Comparison of ENCODE assay signal across 1 cellular context in genomic region chr11:65859134-65859811, GRCh38.
A peak's percentile ranks its signal among the peaks of the same experiment; 100 is the strongest.
TF ChIP-seq lines count a peak whose summit lies in the region.

No MANE protein-coding gene starts in this region.

TF ChIP-seq in HepG2, 621 proteins besides CTCF, POLR2A, EP300 and RAD21 (continued from another document and continues in another):
- 0 out of 2 replicates have a peak, but pooled peaks have one; percentile 81 for TF ChIP-seq MAZ (IDR thresholded peaks at IDR 0.05; ENCODE audit: borderline replicate concordance, low read depth, low read length)
- peak; percentile 30 for TF ChIP-seq MAZ (CRISPR knock-in tag; IDR thresholded peaks at IDR 0.05; ENCODE audit: low read depth)
- TF ChIP-seq FOSL2 (CRISPR knock-in tag; IDR thresholded peaks at IDR 0.05): no peak
- TF ChIP-seq NR3C1 (CRISPR knock-in tag; IDR thresholded peaks at IDR 0.05): no peak
- no peak for TF ChIP-seq IKZF4 (CRISPR knock-in tag; IDR thresholded peaks at IDR 0.05; ENCODE audit: borderline replicate concordance, low read depth, not compliant biosample characterization)
- 0 out of 2 replicates have a peak, but pooled peaks have one; percentile 38 for TF ChIP-seq CREBL2 (CRISPR knock-in tag; IDR thresholded peaks at IDR 0.05; ENCODE audit: borderline replicate concordance)
- TF ChIP-seq BORCS8-MEF2B (CRISPR knock-in tag; IDR thresholded peaks at IDR 0.05): 0 out of 2 replicates have a peak, but pooled peaks have one; percentile 3
- no peak for TF ChIP-seq PRDM15 (CRISPR knock-in tag; IDR thresholded peaks at IDR 0.05)
- 0 out of 2 replicates have a peak, but pooled peaks have one; percentile 7 for TF ChIP-seq KLF13 (CRISPR knock-in tag; IDR thresholded peaks at IDR 0.05)
- peak; percentile 41; the same call in 1 of the 2 replicates for TF ChIP-seq RFXAP (CRISPR knock-in tag; IDR thresholded peaks at IDR 0.05; ENCODE audit: borderline replicate concordance)
- TF ChIP-seq RBFOX2 (IDR thresholded peaks at IDR 0.05; ENCODE audit: low read depth, low read length): peak; percentile 68
- TF ChIP-seq SIX1 (CRISPR knock-in tag; IDR thresholded peaks at IDR 0.05; ENCODE audit: borderline replicate concordance): no peak
- TF ChIP-seq ZNF350 (CRISPR knock-in tag; IDR thresholded peaks at IDR 0.05; ENCODE audit: borderline replicate concordance, low read depth): 0 out of 2 replicates have a peak, but pooled peaks have one; percentile 9
- TF ChIP-seq TFDP2 (CRISPR knock-in tag; IDR thresholded peaks at IDR 0.05): peak; percentile 66
- no peak for TF ChIP-seq XBP1 (CRISPR knock-in tag; IDR thresholded peaks at IDR 0.05)
- no peak for TF ChIP-seq ZBTB39 (CRISPR knock-in tag; IDR thresholded peaks at IDR 0.05)
- peak; percentile 77; the same call in 1 of the 2 replicates for TF ChIP-seq ZNF782 (CRISPR knock-in tag; IDR thresholded peaks at IDR 0.05; ENCODE audit: borderline replicate concordance)
- TF ChIP-seq ZSCAN20 (CRISPR knock-in tag; IDR thresholded peaks at IDR 0.05; ENCODE audit: borderline replicate concordance): 0 out of 2 replicates have a peak, but pooled peaks have one; percentile 29
- TF ChIP-seq NR0B2 (CRISPR knock-in tag; IDR thresholded peaks at IDR 0.05): 0 out of 2 replicates have a peak, but pooled peaks have one; percentile 20
- TF ChIP-seq SRF (IDR thresholded peaks at IDR 0.05; ENCODE audit: low read depth, low read length): peak; percentile 98
- TF ChIP-seq TRAFD1 (CRISPR knock-in tag; IDR thresholded peaks at IDR 0.05; ENCODE audit: borderline replicate concordance): no peak
- no peak for TF ChIP-seq ISX (CRISPR knock-in tag; conservative IDR thresholded peaks at IDR 0.05)
- no peak for TF ChIP-seq KDM2A (CRISPR knock-in tag; IDR thresholded peaks at IDR 0.05; ENCODE audit: borderline replicate concordance, low read depth)
- TF ChIP-seq SP5 (CRISPR knock-in tag; IDR thresholded peaks at IDR 0.05; ENCODE audit: borderline replicate concordance, low read depth): peak; percentile 65; the same call in 1 of the 2 replicates
- TF ChIP-seq TOE1 (CRISPR knock-in tag; IDR thresholded peaks at IDR 0.05): 0 out of 2 replicates have a peak, but pooled peaks have one; percentile 13
- 0 out of 2 replicates have a peak, but pooled peaks have one; percentile 21 for TF ChIP-seq ZMYM4 (CRISPR knock-in tag; IDR thresholded peaks at IDR 0.05)
- TF ChIP-seq ZNF18 (CRISPR knock-in tag; IDR thresholded peaks at IDR 0.05; ENCODE audit: insufficient replicate concordance): peak; percentile 6
- TF ChIP-seq FOXO4 (CRISPR knock-in tag; conservative IDR thresholded peaks at IDR 0.05): no peak
- 0 out of 2 replicates have a peak, but pooled peaks have one; percentile 43 for TF ChIP-seq CCDC6 (CRISPR knock-in tag; IDR thresholded peaks at IDR 0.05)
- TF ChIP-seq HIVEP1 (CRISPR knock-in tag; IDR thresholded peaks at IDR 0.05): 0 out of 2 replicates have a peak, but pooled peaks have one; percentile 10
- peak; percentile 70 for TF ChIP-seq TEAD3 (CRISPR knock-in tag; optimal IDR thresholded peaks at IDR 0.05; ENCODE audit: borderline replicate concordance)
- TF ChIP-seq MXI1 (IDR thresholded peaks at IDR 0.05; ENCODE audit: borderline replicate concordance, low read depth, low read length): peak; percentile 44; the same call in 1 of the 3 replicates
- TF ChIP-seq ZNF224 (CRISPR knock-in tag; IDR thresholded peaks at IDR 0.05): 0 out of 2 replicates have a peak, but pooled peaks have one; percentile 42
- TF ChIP-seq NR1H2 (CRISPR knock-in tag; IDR thresholded peaks at IDR 0.05; ENCODE audit: borderline replicate concordance, low read depth): no peak
- TF ChIP-seq NCOA1 (CRISPR knock-in tag; IDR thresholded peaks at IDR 0.05): no peak
- TF ChIP-seq ZNF354B (CRISPR knock-in tag; IDR thresholded peaks at IDR 0.05): no peak
- no peak for TF ChIP-seq ZGPAT (CRISPR knock-in tag; IDR thresholded peaks at IDR 0.05)
- TF ChIP-seq THAP11 (CRISPR knock-in tag; IDR thresholded peaks at IDR 0.05): peak; percentile 79
- TF ChIP-seq HINFP (CRISPR knock-in tag; IDR thresholded peaks at IDR 0.05; ENCODE audit: low read depth): 0 out of 2 replicates have a peak, but pooled peaks have one; percentile 18
- TF ChIP-seq AGO2 (optimal IDR thresholded peaks at IDR 0.05; ENCODE audit: low read depth, low read length): no peak
- TF ChIP-seq ZBTB7B (CRISPR knock-in tag; IDR thresholded peaks at IDR 0.05): peak; percentile 84; the same call in 1 of the 2 replicates
- peak; percentile 43; the same call in 1 of the 2 replicates for TF ChIP-seq TGIF2 (CRISPR knock-in tag; IDR thresholded peaks at IDR 0.05)
- peak; percentile 46; the same call in 1 of the 2 replicates for TF ChIP-seq NFKB2 (CRISPR knock-in tag; IDR thresholded peaks at IDR 0.05; ENCODE audit: borderline replicate concordance)
- peak; percentile 69; the same call in 1 of the 2 replicates for TF ChIP-seq SIN3A (IDR thresholded peaks at IDR 0.05; ENCODE audit: borderline replicate concordance, low read depth, low read length)
- 0 out of 2 replicates have a peak, but pooled peaks have one; percentile 37 for TF ChIP-seq ZNF788 (CRISPR knock-in tag; IDR thresholded peaks at IDR 0.05; ENCODE audit: borderline replicate concordance)
- peak; percentile 31 for TF ChIP-seq MYPOP (CRISPR knock-in tag; IDR thresholded peaks at IDR 0.05)
